ENCODE assay signal across 19 cellular contexts in genomic region chr14:90553921-90554336, GRCh38.
A peak's percentile ranks its signal among the peaks of the same experiment; 100 is the strongest.
DNase-seq lines count a peak whose midpoint lies in the region; ATAC-seq and TF ChIP-seq lines count a peak whose summit lies in the region.
"Had no signal": no experiment of that assay in that cellular context is flagged by ENCODE, and none has a peak within 500 bp of the region (broad histone marks: within the 10 kb centered on the region; RNA-seq: fewer than 3 reads in every experiment).

No MANE protein-coding gene starts in this region.

- peak overlapping the region in 1 of 2 donors; percentile 31 for H3K4me3 Mint-ChIP-seq in effector memory CD8-positive, alpha-beta T cell
- H3K4me3 Mint-ChIP-seq: activated naive CD8-positive, alpha-beta T cell treated with anti-CD3 and anti-CD28 coated beads for 36 hours; activated T-cell treated with anti-CD3 and anti-CD28 coated beads, Interleukin-2, amount 50 U/mL, for 24 hours; HFFc6 had no signal

- H3K36me3 ChIP-seq in rectal smooth muscle tissue (ENCODE audit: control insufficient read depth, insufficient read depth, low read length): no peaks in the 10 kb centered on the region
- no peaks in the 10 kb centered on the region for H3K36me3 ChIP-seq in body of pancreas (replicated peaks in 1 of 2; ENCODE audit: insufficient read depth in 1 of 2, low read depth in 2 of 2)
- H3K36me3 ChIP-seq: BE2C, cardiac muscle cell, upper lobe of left lung had no signal

- ATAC-seq in effector memory CD8-positive, alpha-beta T cell (replicated peaks): peak; percentile 77
- ATAC-seq in esophagus mucosa (no peak), body of pancreas (no peak)
- ATAC-seq: mucosa of descending colon had no signal

- H3K27me3 ChIP-seq in rectal smooth muscle tissue (ENCODE audit: control insufficient read depth, insufficient read depth, low read length) (no peaks in the 10 kb centered on the region), body of pancreas (no peaks in the 10 kb centered on the region)
- H3K27me3 ChIP-seq: BE2C, cardiac muscle cell, upper lobe of left lung had no signal

- peak; percentile 46 for DNase-seq in COR-L47 (lab: John Stamatoyannopoulos, UW)
- peak; percentile 45 for DNase-seq in NCI-H1105 (lab: John Stamatoyannopoulos, UW)
- peak in 1 of 3 experiments; percentile 6 for DNase-seq in effector memory CD8-positive, alpha-beta T cell
- no peak for DNase-seq in body of pancreas
- no peak for DNase-seq in HK-2 (ENCODE audit: unreplicated experiment)
- DNase-seq in UCSD-AML1 (lab: John Stamatoyannopoulos, UW; ENCODE audit: unreplicated experiment): no peak
- DNase-seq: activated naive CD8-positive, alpha-beta T cell treated with anti-CD3 and anti-CD28 coated beads for 36 hours; activated T-cell treated with anti-CD3 and anti-CD28 coated beads, Interleukin-2, amount 50 U/mL, for 24 hours; BE2C; HFFc6; kidney glomerular epithelial cell; mucosa of descending colon; RPMI8226; stimulated activated CD4-positive, alpha-beta T cell treated with anti-CD3 and anti-CD28 coated beads, Interleukin-4, amount 100 ng/mL, for 4 hours; stimulated activated CD8-positive, alpha-beta memory T cell treated with anti-CD3 and anti-CD28 coated beads, Interleukin-4, amount 100 ng/mL, for 48 hours had no signal

- intact Hi-C loops in body of pancreas (cut with DNase I): no loop called here

- H3K4me1 ChIP-seq in rectal smooth muscle tissue (ENCODE audit: control insufficient read depth, insufficient read depth, low read length): peaks cover 66% of the 10 kb centered on the region
- no peaks in the 10 kb centered on the region for H3K4me1 ChIP-seq in body of pancreas

- no peaks in the 10 kb centered on the region for H3K36me3 Mint-ChIP-seq in effector memory CD8-positive, alpha-beta T cell (ENCODE audit: insufficient read depth)
- H3K36me3 Mint-ChIP-seq: activated naive CD8-positive, alpha-beta T cell treated with anti-CD3 and anti-CD28 coated beads for 36 hours had no signal

- H3K4me3 ChIP-seq in rectal smooth muscle tissue (ENCODE audit: low read length) (no peak overlapping the region), body of pancreas (no peak overlapping the region)
- H3K4me3 ChIP-seq: cardiac muscle cell, mucosa of descending colon had no signal

- no peak for TF ChIP-seq CTCF in body of pancreas (IDR thresholded peaks at IDR 0.05)

- H3K4me1 Mint-ChIP-seq in effector memory CD8-positive, alpha-beta T cell (ENCODE audit: low read depth in 2 of 2): peaks cover 0 to 5% of the 10 kb centered on the region in 2 donors
- H3K4me1 Mint-ChIP-seq: activated naive CD8-positive, alpha-beta T cell treated with anti-CD3 and anti-CD28 coated beads for 36 hours had no signal

- H3K27ac Mint-ChIP-seq in effector memory CD8-positive, alpha-beta T cell: peak overlapping the region in 1 of 2 donors; percentile 71
- H3K27ac Mint-ChIP-seq: activated naive CD8-positive, alpha-beta T cell treated with anti-CD3 and anti-CD28 coated beads for 36 hours; activated T-cell treated with anti-CD3 and anti-CD28 coated beads, Interleukin-2, amount 50 U/mL, for 24 hours; HFFc6 had no signal

- H3K9ac ChIP-seq in rectal smooth muscle tissue (ENCODE audit: low read length): no peak overlapping the region

- peaks cover 0 to 16% of the 10 kb centered on the region in 2 donors for H3K27me3 Mint-ChIP-seq in effector memory CD8-positive, alpha-beta T cell
- H3K27me3 Mint-ChIP-seq: activated naive CD8-positive, alpha-beta T cell treated with anti-CD3 and anti-CD28 coated beads for 36 hours; activated T-cell treated with anti-CD3 and anti-CD28 coated beads, Interleukin-2, amount 50 U/mL, for 24 hours had no signal

- H3K9me3 ChIP-seq in body of pancreas: no peaks in the 10 kb centered on the region
- H3K9me3 ChIP-seq: BE2C, mucosa of descending colon, upper lobe of left lung had no signal

- H3K27ac ChIP-seq in rectal smooth muscle tissue (ENCODE audit: low read depth, low read length): peak overlapping the region; percentile 89
- H3K27ac ChIP-seq in body of pancreas: no peak overlapping the region
- H3K27ac ChIP-seq: cardiac muscle cell, upper lobe of left lung had no signal

- WGBS in body of pancreas, 2 donors: 73 to 77% methylated on average over 7 to 9 of the region's 9 CpGs

- no peaks in the 10 kb centered on the region for H3K9me3 Mint-ChIP-seq in effector memory CD8-positive, alpha-beta T cell
- H3K9me3 Mint-ChIP-seq: activated naive CD8-positive, alpha-beta T cell treated with anti-CD3 and anti-CD28 coated beads for 36 hours; activated T-cell treated with anti-CD3 and anti-CD28 coated beads, Interleukin-2, amount 50 U/mL, for 24 hours; HFFc6 had no signal

- no peak for TF ChIP-seq POLR2A in body of pancreas (IDR thresholded peaks at IDR 0.05)

Comparison
In these comparisons a context has a peak if more than half of its experiments do, and no peak if none do; other contexts are left out.
1. DNase-seq: peak in COR-L47 (single experiment) and NCI-H1105 (single experiment); none in body of pancreas (0 of 4), HK-2 (single experiment) and UCSD-AML1 (single experiment).